29 cellular contexts compared by ENCODE assay signal in genomic region chr4:75909331-75909844, GRCh38. TPM values are rescaled to one million over a fixed set of nuclear protein-coding genes. Genes with fewer than 3 reads are reported as not detected.
"Had no signal": no experiment of that assay in that cellular context is flagged by ENCODE, and none has a peak within 500 bp of the region (broad histone marks: within the 10 kb centered on the region; RNA-seq: fewer than 3 reads in every experiment).

No MANE protein-coding gene starts in this region.

- ATAC-seq: activated naive CD4-positive, alpha-beta T cell treated with anti-CD3 and anti-CD28 coated beads, Interleukin-2, amount 50 U/mL, for 72 hours; activated naive CD8-positive, alpha-beta T cell treated with anti-CD3 and anti-CD28 coated beads, Interleukin-2, amount 50 U/mL, for 24 hours; activated T-cell treated with anti-CD3 and anti-CD28 coated beads, Interleukin-2, amount 50 U/mL, for 4 hours; body of pancreas; Panc1; Right ventricle myocardium inferior; T-cell had no signal

- H3K36me3 ChIP-seq: ascending aorta had no signal

- H3K27me3 ChIP-seq: ascending aorta, body of pancreas had no signal

- H3K4me1 ChIP-seq: ascending aorta, body of pancreas had no signal

- H3K9me3 ChIP-seq: ascending aorta, body of pancreas had no signal

- H3K4me3 ChIP-seq: ascending aorta, body of pancreas, SK-N-MC had no signal

- H3K27ac ChIP-seq: ascending aorta, body of pancreas had no signal

- DNase-seq: activated CD4-positive, alpha-beta memory T cell treated with anti-CD3 and anti-CD28 coated beads for 36 hours; activated CD4-positive, alpha-beta T cell treated with anti-CD3 and anti-CD28 coated beads, Interleukin-2, amount 10 ng/mL, durations not matched to agents 7 days and 5 days; activated CD4-positive, CD25-positive, alpha-beta regulatory T cell; activated CD8-positive, alpha-beta memory T cell treated with anti-CD3 and anti-CD28 coated beads for 24 hours; activated effector memory CD4-positive, alpha-beta T cell treated with anti-CD3 and anti-CD28 coated beads, Interleukin-2, amount 50 U/mL, for 16 hours; activated naive CD4-positive, alpha-beta T cell treated with Interleukin-2 at 50 U/mL for 16 hours; activated naive CD8-positive, alpha-beta T cell treated with anti-CD3 and anti-CD28 coated beads, Interleukin-2, amount 50 U/mL, for 24 hours; activated T-cell treated with anti-CD3 and anti-CD28 coated beads, Interleukin-2, amount 50 U/mL, for 4 hours; amniotic stem cell; body of pancreas; MM.1S; NCI-H1048; NCI-H146; NCI-H187 treated with DMSO at 0.1 percent for 48 hours; NCI-H2171; NCI-H226; NCI-H526; NCI-H774; RPMI8226; T-cell; T-helper 2 cell; T1000 had no signal

RNA-seq across cellular contexts. Expression of gene PPEF2, which starts 7.1 kb away (rescaled TPM):
- total RNA-seq: activated T-cell treated with anti-CD3 and anti-CD28 coated beads, Interleukin-2, amount 50 U/mL, for 4 hours; ascending aorta; body of pancreas; bronchial epithelial cell; NCI-H460; Right ventricle myocardium inferior had no signal
